18 cellular contexts compared by ENCODE assay signal in genomic region chr12:120771097-120771496, GRCh38. TPM values are rescaled to one million over a fixed set of nuclear protein-coding genes. Genes with fewer than 3 reads are reported as not detected.
DNase-seq lines count a peak whose midpoint lies in the region; ATAC-seq lines count a peak whose summit lies in the region.
"Had no signal": no experiment of that assay in that cellular context is flagged by ENCODE, and none has a peak within 500 bp of the region (broad histone marks: within the 10 kb centered on the region; RNA-seq: fewer than 3 reads in every experiment).

No MANE protein-coding gene starts in this region.

- H3K27ac Mint-ChIP-seq in activated CD8-positive, alpha-beta memory T cell treated with anti-CD3 and anti-CD28 coated beads, Interleukin-2, amount 10 ng/mL, durations not matched to agents 7 days and 5 days, result peak overlapping the region; percentile 37
- H3K27ac Mint-ChIP-seq in activated CD8-positive, alpha-beta T cell treated with anti-CD3 and anti-CD28 coated beads, Interleukin-2, amount 10 ng/mL, durations not matched to agents 7 days and 5 days, result peak overlapping the region; percentile 35

- no peaks in the 10 kb centered on the region for H3K9me3 Mint-ChIP-seq in activated CD8-positive, alpha-beta memory T cell treated with anti-CD3 and anti-CD28 coated beads, Interleukin-2, amount 10 ng/mL, durations not matched to agents 7 days and 5 days (ENCODE audit: low read depth)
- H3K9me3 Mint-ChIP-seq in activated CD8-positive, alpha-beta T cell treated with anti-CD3 and anti-CD28 coated beads, Interleukin-2, amount 10 ng/mL, durations not matched to agents 7 days and 5 days (ENCODE audit: insufficient read depth), result no peaks in the 10 kb centered on the region

- DNase-seq in activated CD8-positive, alpha-beta memory T cell treated with anti-CD3 and anti-CD28 coated beads, Interleukin-2, amount 10 ng/mL, durations not matched to agents 7 days and 5 days, result peak; percentile 31
- no peak for DNase-seq in activated CD8-positive, alpha-beta memory T cell treated with anti-CD3 and anti-CD28 coated beads for 24 hours
- DNase-seq in activated CD8-positive, alpha-beta T cell treated with anti-CD3 and anti-CD28 coated beads, Interleukin-2, amount 10 ng/mL, durations not matched to agents 7 days and 5 days, result no peak
- DNase-seq in left kidney (ENCODE audit: low read depth, low spot score) (peak; percentile 34), smooth muscle cell of the brain vasculature (ENCODE audit: low read depth, low spot score) (peak; percentile 32), HCEC 1CT (no peak)
- DNase-seq: activated gamma-delta T cell; BE2C; EL; left cardiac atrium; NCI-H1417; NCI-H2171; NCI-H526 treated with DMSO at 0.1 percent for 48 hours; stimulated activated CD4-positive, alpha-beta T cell treated with anti-CD3 and anti-CD28 coated beads, Interleukin-4, amount 100 ng/mL, for 4 hours had no signal

- H3K4me3 Mint-ChIP-seq in activated CD8-positive, alpha-beta memory T cell treated with anti-CD3 and anti-CD28 coated beads, Interleukin-2, amount 10 ng/mL, durations not matched to agents 7 days and 5 days, result no peak overlapping the region
- no peak overlapping the region for H3K4me3 Mint-ChIP-seq in activated CD8-positive, alpha-beta T cell treated with anti-CD3 and anti-CD28 coated beads, Interleukin-2, amount 10 ng/mL, durations not matched to agents 7 days and 5 days

- CTCF ChIA-PET in activated CD8-positive, alpha-beta memory T cell treated with anti-CD3 and anti-CD28 coated beads, Interleukin-2, amount 10 ng/mL, durations not matched to agents 7 days and 5 days (lab: Charles Lee), result no interaction called here
- CTCF ChIA-PET in activated CD8-positive, alpha-beta T cell treated with anti-CD3 and anti-CD28 coated beads, Interleukin-2, amount 10 ng/mL, durations not matched to agents 7 days and 5 days (lab: Charles Lee), result interaction anchor here (0.9 to 1.4 kb wide), 2 partner anchors 9 to 145 kb away, joined by 3 read pairs; no protein-coding TSS in a partner anchor

- peaks cover 3% of the 10 kb centered on the region for H3K36me3 Mint-ChIP-seq in activated CD8-positive, alpha-beta memory T cell treated with anti-CD3 and anti-CD28 coated beads, Interleukin-2, amount 10 ng/mL, durations not matched to agents 7 days and 5 days
- H3K36me3 Mint-ChIP-seq in activated CD8-positive, alpha-beta T cell treated with anti-CD3 and anti-CD28 coated beads, Interleukin-2, amount 10 ng/mL, durations not matched to agents 7 days and 5 days (ENCODE audit: low read depth), result peaks cover 7% of the 10 kb centered on the region

- POLR2A ChIA-PET in activated CD8-positive, alpha-beta T cell treated with anti-CD3 and anti-CD28 coated beads, Interleukin-2, amount 10 ng/mL, durations not matched to agents 7 days and 5 days (lab: Charles Lee), result no interaction called here

- H3K27me3 Mint-ChIP-seq in activated CD8-positive, alpha-beta memory T cell treated with anti-CD3 and anti-CD28 coated beads, Interleukin-2, amount 10 ng/mL, durations not matched to agents 7 days and 5 days, result no peaks in the 10 kb centered on the region
- no peaks in the 10 kb centered on the region for H3K27me3 Mint-ChIP-seq in activated CD8-positive, alpha-beta T cell treated with anti-CD3 and anti-CD28 coated beads, Interleukin-2, amount 10 ng/mL, durations not matched to agents 7 days and 5 days (ENCODE audit: low read depth)

- no peak for ATAC-seq in activated CD8-positive, alpha-beta memory T cell treated with anti-CD3 and anti-CD28 coated beads, Interleukin-2, amount 10 ng/mL, durations not matched to agents 7 days and 5 days
- no peak for ATAC-seq in activated CD8-positive, alpha-beta T cell treated with anti-CD3 and anti-CD28 coated beads, Interleukin-2, amount 10 ng/mL, durations not matched to agents 7 days and 5 days
- ATAC-seq in GM21423 (IDR thresholded peaks at IDR 0.05; ENCODE audit: unreplicated experiment) (no peak), HG02588 (IDR thresholded peaks at IDR 0.05; ENCODE audit: unreplicated experiment) (no peak)
- ATAC-seq: activated CD4-positive, CD25-positive, alpha-beta regulatory T cell treated with anti-CD3 and anti-CD28 coated beads, Interleukin-2, amount 50 U/mL, for 24 hours; HepG2; left cardiac atrium had no signal

- H3K4me1 Mint-ChIP-seq in activated CD8-positive, alpha-beta memory T cell treated with anti-CD3 and anti-CD28 coated beads, Interleukin-2, amount 10 ng/mL, durations not matched to agents 7 days and 5 days, result peaks cover 12% of the 10 kb centered on the region
- peaks cover 18% of the 10 kb centered on the region for H3K4me1 Mint-ChIP-seq in activated CD8-positive, alpha-beta T cell treated with anti-CD3 and anti-CD28 coated beads, Interleukin-2, amount 10 ng/mL, durations not matched to agents 7 days and 5 days (ENCODE audit: low read depth)

RNA-seq across cellular contexts. Expression of gene ACADS, which starts 45.5 kb away (rescaled TPM):
- total RNA-seq in activated CD8-positive, alpha-beta memory T cell treated with anti-CD3 and anti-CD28 coated beads, Interleukin-2, amount 10 ng/mL, durations not matched to agents 7 days and 5 days, result 10 to 100 TPM; 14.6 to 17.6 TPM
- 10 to 100 TPM; 18.6 to 19.1 TPM for total RNA-seq in activated CD8-positive, alpha-beta T cell treated with anti-CD3 and anti-CD28 coated beads, Interleukin-2, amount 10 ng/mL, durations not matched to agents 7 days and 5 days

Comparison
In these comparisons a context has a peak if more than half of its experiments do, and no peak if none do; other contexts are left out.
1. DNase-seq: peak in activated CD8-positive, alpha-beta memory T cell treated with anti-CD3 and anti-CD28 coated beads, Interleukin-2, amount 10 ng/mL, durations not matched to agents 7 days and 5 days (single experiment), left kidney (single experiment) and smooth muscle cell of the brain vasculature (single experiment); none in activated CD8-positive, alpha-beta memory T cell treated with anti-CD3 and anti-CD28 coated beads for 24 hours (single experiment), activated CD8-positive, alpha-beta T cell treated with anti-CD3 and anti-CD28 coated beads, Interleukin-2, amount 10 ng/mL, durations not matched to agents 7 days and 5 days (single experiment) and HCEC 1CT (single experiment).